Comparison of ENCODE assay signal across 13 cellular contexts in genomic region chr16:27403601-27403992, GRCh38. TPM values are rescaled to one million over a fixed set of nuclear protein-coding genes. Genes with fewer than 3 reads are reported as not detected.
DNase-seq lines count a peak whose midpoint lies in the region; ATAC-seq and TF ChIP-seq lines count a peak whose summit lies in the region.
"Had no signal": no experiment of that assay in that cellular context is flagged by ENCODE, and none has a peak within 500 bp of the region (broad histone marks: within the 10 kb centered on the region; RNA-seq: fewer than 3 reads in every experiment).

No MANE protein-coding gene starts in this region.

- H3K9me3 Mint-ChIP-seq in activated naive CD4-positive, alpha-beta T cell treated with anti-CD3 and anti-CD28 coated beads, Interleukin-2, amount 50 U/mL, for 24 hours: no peaks in the 10 kb centered on the region
- H3K9me3 Mint-ChIP-seq in natural killer cell treated with Interleukin-12 subunit alpha and Interleukin-12 subunit beta and Interleukin-15 and Interleukin-18, amount 100 ng/mL, for 72 hours: peaks cover 8% of the 10 kb centered on the region

- peaks cover 6% of the 10 kb centered on the region; the same call in 1 of the 2 replicates for H3K27me3 ChIP-seq in DOHH2 (ENCODE audit: control insufficient read depth, low read length)
- no peaks in the 10 kb centered on the region for H3K27me3 ChIP-seq in MM.1S (replicated peaks; ENCODE audit: insufficient read depth, low read length)
- peaks cover 0 to 52% (median 0%) of the 10 kb centered on the region in 3 donors for H3K27me3 ChIP-seq in sigmoid colon

- H3K9me3 ChIP-seq in DOHH2 (ENCODE audit: control insufficient read depth, insufficient read depth, low read length): no peaks in the 10 kb centered on the region
- H3K9me3 ChIP-seq in MM.1S (replicated peaks; ENCODE audit: insufficient read depth, low read length): no peaks in the 10 kb centered on the region
- no peaks in the 10 kb centered on the region for H3K9me3 ChIP-seq in sigmoid colon

- 66 to 74% methylated on average over 6 of the region's 6 CpGs for WGBS in sigmoid colon, 2 donors

- TF ChIP-seq EP300 in sigmoid colon (IDR thresholded peaks at IDR 0.05): no peak

- intact Hi-C loops in sciatic nerve (cut with DNase I): no loop called here
- intact Hi-C loops in sigmoid colon (cut with DNase I): no loop called here

- no peak overlapping the region for H2AFZ ChIP-seq in MM.1S (ENCODE audit: low read length)

- H3K36me3 Mint-ChIP-seq in activated naive CD4-positive, alpha-beta T cell treated with anti-CD3 and anti-CD28 coated beads, Interleukin-2, amount 50 U/mL, for 24 hours: peaks cover 36% of the 10 kb centered on the region
- peaks cover 7% of the 10 kb centered on the region for H3K36me3 Mint-ChIP-seq in natural killer cell treated with Interleukin-12 subunit alpha and Interleukin-12 subunit beta and Interleukin-15 and Interleukin-18, amount 100 ng/mL, for 72 hours

- H3K4me2 ChIP-seq in DOHH2 (ENCODE audit: low read length): peak overlapping the region; percentile 97
- H3K4me2 ChIP-seq in MM.1S (ENCODE audit: low read depth, low read length): peak overlapping the region; percentile 98; the same call in 1 of the 2 replicates

- TF ChIP-seq CTCF in DOHH2 (IDR thresholded peaks at IDR 0.05; ENCODE audit: low read depth, low read length, poor library complexity, severe bottlenecking): no peak
- no peak for TF ChIP-seq CTCF in MM.1S (IDR thresholded peaks at IDR 0.05; ENCODE audit: low read length)
- TF ChIP-seq CTCF in sigmoid colon (IDR thresholded peaks at IDR 0.05): no peak

- peaks cover 67% of the 10 kb centered on the region for H3K4me1 Mint-ChIP-seq in activated naive CD4-positive, alpha-beta T cell treated with anti-CD3 and anti-CD28 coated beads, Interleukin-2, amount 50 U/mL, for 24 hours
- H3K4me1 Mint-ChIP-seq in natural killer cell treated with Interleukin-12 subunit alpha and Interleukin-12 subunit beta and Interleukin-15 and Interleukin-18, amount 100 ng/mL, for 72 hours (ENCODE audit: low read depth in 2 of 2): peaks cover 77 to 84% of the 10 kb centered on the region in 2 donors

- peaks cover 38% of the 10 kb centered on the region for H3F3A ChIP-seq in DOHH2 (ENCODE audit: control insufficient read depth, insufficient read depth)
- H3F3A ChIP-seq in MM.1S (ENCODE audit: insufficient read depth, low read length): peaks cover 9% of the 10 kb centered on the region; the same call in 1 of the 2 replicates

- no peaks in the 10 kb centered on the region for H3K27me3 Mint-ChIP-seq in activated naive CD4-positive, alpha-beta T cell treated with anti-CD3 and anti-CD28 coated beads, Interleukin-2, amount 50 U/mL, for 24 hours
- no peaks in the 10 kb centered on the region for H3K27me3 Mint-ChIP-seq in natural killer cell treated with Interleukin-12 subunit alpha and Interleukin-12 subunit beta and Interleukin-15 and Interleukin-18, amount 100 ng/mL, for 72 hours

- H3K4me3 Mint-ChIP-seq in activated naive CD4-positive, alpha-beta T cell treated with anti-CD3 and anti-CD28 coated beads, Interleukin-2, amount 50 U/mL, for 24 hours: peak overlapping the region; percentile 99
- H3K4me3 Mint-ChIP-seq in natural killer cell treated with Interleukin-12 subunit alpha and Interleukin-12 subunit beta and Interleukin-15 and Interleukin-18, amount 100 ng/mL, for 72 hours: peak overlapping the region; percentile 97

- H3K36me3 ChIP-seq in DOHH2 (ENCODE audit: control insufficient read depth, low read length): peaks cover 48% of the 10 kb centered on the region
- no peaks in the 10 kb centered on the region for H3K36me3 ChIP-seq in MM.1S (replicated peaks; ENCODE audit: insufficient read depth, low read length)
- H3K36me3 ChIP-seq in sigmoid colon: no peaks in the 10 kb centered on the region

- DNase-seq in MM.1S: no peak
- no peak for DNase-seq in natural killer cell treated with Interleukin-12 subunit alpha and Interleukin-12 subunit beta and Interleukin-15 and Interleukin-18, amount 100 ng/mL, for 72 hours (ENCODE audit: low spot score)
- DNase-seq in sciatic nerve (ENCODE audit: low spot score): no peak
- no peak for DNase-seq in sigmoid colon
- DNase-seq: NCI-H1694, retina, substantia nigra had no signal

- H3K4me3 ChIP-seq in DOHH2 (ENCODE audit: low read length): peak overlapping the region; percentile 92
- peak overlapping the region; percentile 74; the same call in 1 of the 2 replicates for H3K4me3 ChIP-seq in MM.1S (ENCODE audit: low read length)
- H3K4me3 ChIP-seq in sigmoid colon: no peak overlapping the region

- peaks cover 100% of the 10 kb centered on the region for H3K4me1 ChIP-seq in DOHH2 (ENCODE audit: control insufficient read depth, low read length)
- H3K4me1 ChIP-seq in MM.1S (ENCODE audit: low read length): peaks cover 14% of the 10 kb centered on the region
- peaks cover 0 to 12% (median 4%) of the 10 kb centered on the region in 4 donors for H3K4me1 ChIP-seq in sigmoid colon

- H3K9me2 ChIP-seq in DOHH2 (replicated peaks; ENCODE audit: control insufficient read depth, low read length): no peaks in the 10 kb centered on the region
- no peaks in the 10 kb centered on the region for H3K9me2 ChIP-seq in MM.1S (replicated peaks; ENCODE audit: insufficient read depth, low read length)

- H3K27ac Mint-ChIP-seq in activated naive CD4-positive, alpha-beta T cell treated with anti-CD3 and anti-CD28 coated beads, Interleukin-2, amount 50 U/mL, for 24 hours: peak overlapping the region; percentile 99
- H3K27ac Mint-ChIP-seq in natural killer cell treated with Interleukin-12 subunit alpha and Interleukin-12 subunit beta and Interleukin-15 and Interleukin-18, amount 100 ng/mL, for 72 hours: peak overlapping the region; percentile 90 to 96

- no peak for TF ChIP-seq POLR2A in sigmoid colon (IDR thresholded peaks at IDR 0.05)

- H4K20me1 ChIP-seq in DOHH2 (ENCODE audit: control insufficient read depth, insufficient read depth, low read depth, low read length): no peaks in the 10 kb centered on the region
- no peaks in the 10 kb centered on the region for H4K20me1 ChIP-seq in MM.1S (ENCODE audit: insufficient read depth, low read length)

- ATAC-seq in natural killer cell treated with Interleukin-12 subunit alpha and Interleukin-12 subunit beta and Interleukin-15 and Interleukin-18, amount 100 ng/mL, for 72 hours: no peak
- no peak for ATAC-seq in HG03025 (IDR thresholded peaks at IDR 0.05; ENCODE audit: low FRiP score, unreplicated experiment)
- no peak for ATAC-seq in sciatic nerve
- ATAC-seq in HG02642 (IDR thresholded peaks at IDR 0.05; ENCODE audit: poor library complexity, unreplicated experiment): no peak

- H3K27ac ChIP-seq in DOHH2 (ENCODE audit: low read depth, low read length): peak overlapping the region; percentile 93
- H3K27ac ChIP-seq in MM.1S (ENCODE audit: low read length): no peak overlapping the region
- H3K27ac ChIP-seq in sigmoid colon: no peak overlapping the region
- H3K27ac ChIP-seq: RWPE1 had no signal

- peaks cover 55% of the 10 kb centered on the region for H3K79me2 ChIP-seq in DOHH2 (ENCODE audit: control insufficient read depth, low read length)
- H3K79me2 ChIP-seq in MM.1S (ENCODE audit: low read length): peaks cover 23% of the 10 kb centered on the region

- 0 out of 2 replicates have a peak overlapping the region, but pooled peaks have one; percentile 75 for H3K9ac ChIP-seq in MM.1S (ENCODE audit: low read length)

RNA-seq across cellular contexts. Expression of gene IL21R, which starts 1.6 kb away (rescaled TPM):
- 10 to 100 TPM; 58.3 to 64.4 TPM for total RNA-seq in natural killer cell treated with Interleukin-12 subunit alpha and Interleukin-12 subunit beta and Interleukin-15 and Interleukin-18, amount 100 ng/mL, for 72 hours
- total RNA-seq in sciatic nerve: 1.7 TPM
- under 1 TPM in 2 of 4 donors, not detected in 2; 0.27 to 0.28 TPM for total RNA-seq in sigmoid colon
- 1 to 10 TPM in 1 of 3 donors, under 1 TPM in 2; under 0.01 to 7.9 (median 0.23) TPM for polyA plus RNA-seq in sigmoid colon
- total RNA-seq: endothelial cell of umbilical vein had no signal

Comparison
In these comparisons a context has a peak if more than half of its experiments do, and no peak if none do; other contexts are left out.
1. H3K4me3 ChIP-seq: peak in DOHH2 (single experiment) and MM.1S (single experiment); none in sigmoid colon (0 of 4).
2. RNA of gene IL21R, which starts 1.6 kb away (total RNA-seq): 58.3 to 64.4 TPM in natural killer cell treated with Interleukin-12 subunit alpha and Interleukin-12 subunit beta and Interleukin-15 and Interleukin-18, amount 100 ng/mL, for 72 hours; 1.7 TPM in sciatic nerve (single experiment) and 0.27 to 0.28 TPM in sigmoid colon; every median in the first group is over 10 times any median in the second.